1 cellular context compared by ENCODE assay signal in genomic region chr15:82749951-82750830, GRCh38.
TF ChIP-seq lines count a peak whose summit lies in the region.

No MANE protein-coding gene starts in this region.

TF ChIP-seq in GM12878, 131 proteins besides CTCF, POLR2A, EP300 and RAD21 (continued from another document and continues in another):
- TF ChIP-seq USF2 (IDR thresholded peaks at IDR 0.05; ENCODE audit: borderline replicate concordance, low read depth, low read length) (no peak; the same call in 1 of the 2 replicates), ZNF622 (IDR thresholded peaks at IDR 0.05) (no peak), ZNF687 (IDR thresholded peaks at IDR 0.05) (peak; percentile 30), NR2C1 (IDR thresholded peaks at IDR 0.05) (no peak), ZBTB40 (IDR thresholded peaks at IDR 0.05; ENCODE audit: borderline replicate concordance) (peak; percentile 94), CBX5 (IDR thresholded peaks at IDR 0.05; ENCODE audit: low read depth) (no peak), SIX5 (IDR thresholded peaks at IDR 0.05; ENCODE audit: low read depth, low read length, severe bottlenecking) (no peak), PAX8 (IDR thresholded peaks at IDR 0.05) (no peak), BHLHE40 (IDR thresholded peaks at IDR 0.05; ENCODE audit: borderline replicate concordance in 1 of 2, low read depth in 2 of 2, low read length in 1 of 2) (peak; percentile 56 to 74), IKZF2 (IDR thresholded peaks at IDR 0.05) (peak; percentile 56 to 67; a peak in 2 of 4 replicates), PML (IDR thresholded peaks at IDR 0.05; ENCODE audit: low read length) (peak; percentile 83), ZNF274 (IDR thresholded peaks at IDR 0.05; ENCODE audit: insufficient read depth, insufficient read length) (no peak), YY1 (IDR thresholded peaks at IDR 0.05; ENCODE audit: low read depth, low read length) (peak; percentile 56; the same call in 1 of the 2 replicates), SP1 (IDR thresholded peaks at IDR 0.05; ENCODE audit: low read depth, low read length) (no peak), SRF (IDR thresholded peaks at IDR 0.05; ENCODE audit: low read depth in 2 of 2, low read length in 2 of 2) (no peak), TCF7 (IDR thresholded peaks at IDR 0.05; ENCODE audit: borderline replicate concordance) (no peak), MTA2 (IDR thresholded peaks at IDR 0.05; ENCODE audit: low read depth) (no peak), MEF2B (IDR thresholded peaks at IDR 0.05; ENCODE audit: partially characterized antibody, poor library complexity, severe bottlenecking) (peak; percentile 67), CHD4 (IDR thresholded peaks at IDR 0.05) (no peak), ETV6 (conservative IDR thresholded peaks at IDR 0.05 in 1 of 2, IDR thresholded peaks at IDR 0.05 in 1 of 2; ENCODE audit: borderline replicate concordance in 1 of 2, low read depth in 1 of 2) (peak in 1 of 2 experiments; percentile 91; a peak in 2 of 4 replicates), JUND (IDR thresholded peaks at IDR 0.05; ENCODE audit: low read depth, low read length) (no peak), RFX5 (IDR thresholded peaks at IDR 0.05; ENCODE audit: low read depth, low read length) (no peak), ZNF592 (IDR thresholded peaks at IDR 0.05) (no peak), ASH2L (IDR thresholded peaks at IDR 0.05; ENCODE audit: borderline replicate concordance, low read depth) (no peak), ZBTB4 (CRISPR knock-in tag; IDR thresholded peaks at IDR 0.05) (no peak), HCFC1 (IDR thresholded peaks at IDR 0.05; ENCODE audit: low read length) (peak; percentile 56), ESRRA (IDR thresholded peaks at IDR 0.05; ENCODE audit: low read length) (no peak), GABPA (IDR thresholded peaks at IDR 0.05; ENCODE audit: low read depth) (peak; percentile 96), ZNF207 (IDR thresholded peaks at IDR 0.05; ENCODE audit: borderline replicate concordance) (no peak; the same call in 1 of the 2 replicates), CEBPB (IDR thresholded peaks at IDR 0.05; ENCODE audit: borderline replicate concordance in 1 of 2, low read depth in 2 of 2, low read length in 2 of 2) (no peak), IRF3 (IDR thresholded peaks at IDR 0.05) (no peak), EGR1 (IDR thresholded peaks at IDR 0.05; ENCODE audit: borderline replicate concordance in 1 of 2, low read depth in 2 of 2, low read length in 2 of 2) (peak in 1 of 2 experiments; percentile 47; a peak in 1 of 3 replicates), BCL3 (IDR thresholded peaks at IDR 0.05; ENCODE audit: borderline replicate concordance, insufficient read depth, low read depth, low read length, poor library complexity, severe bottlenecking) (no peak)
